Comparison of ENCODE assay signal across 1 cellular context in genomic region chr10:72337039-72337629, GRCh38.
TF ChIP-seq lines count a peak whose summit lies in the region.

No MANE protein-coding gene starts in this region.

TF ChIP-seq in K562, 482 proteins besides CTCF, POLR2A, EP300 and RAD21 (continued from another document and continues in another):
- TF ChIP-seq, protein P1, sequence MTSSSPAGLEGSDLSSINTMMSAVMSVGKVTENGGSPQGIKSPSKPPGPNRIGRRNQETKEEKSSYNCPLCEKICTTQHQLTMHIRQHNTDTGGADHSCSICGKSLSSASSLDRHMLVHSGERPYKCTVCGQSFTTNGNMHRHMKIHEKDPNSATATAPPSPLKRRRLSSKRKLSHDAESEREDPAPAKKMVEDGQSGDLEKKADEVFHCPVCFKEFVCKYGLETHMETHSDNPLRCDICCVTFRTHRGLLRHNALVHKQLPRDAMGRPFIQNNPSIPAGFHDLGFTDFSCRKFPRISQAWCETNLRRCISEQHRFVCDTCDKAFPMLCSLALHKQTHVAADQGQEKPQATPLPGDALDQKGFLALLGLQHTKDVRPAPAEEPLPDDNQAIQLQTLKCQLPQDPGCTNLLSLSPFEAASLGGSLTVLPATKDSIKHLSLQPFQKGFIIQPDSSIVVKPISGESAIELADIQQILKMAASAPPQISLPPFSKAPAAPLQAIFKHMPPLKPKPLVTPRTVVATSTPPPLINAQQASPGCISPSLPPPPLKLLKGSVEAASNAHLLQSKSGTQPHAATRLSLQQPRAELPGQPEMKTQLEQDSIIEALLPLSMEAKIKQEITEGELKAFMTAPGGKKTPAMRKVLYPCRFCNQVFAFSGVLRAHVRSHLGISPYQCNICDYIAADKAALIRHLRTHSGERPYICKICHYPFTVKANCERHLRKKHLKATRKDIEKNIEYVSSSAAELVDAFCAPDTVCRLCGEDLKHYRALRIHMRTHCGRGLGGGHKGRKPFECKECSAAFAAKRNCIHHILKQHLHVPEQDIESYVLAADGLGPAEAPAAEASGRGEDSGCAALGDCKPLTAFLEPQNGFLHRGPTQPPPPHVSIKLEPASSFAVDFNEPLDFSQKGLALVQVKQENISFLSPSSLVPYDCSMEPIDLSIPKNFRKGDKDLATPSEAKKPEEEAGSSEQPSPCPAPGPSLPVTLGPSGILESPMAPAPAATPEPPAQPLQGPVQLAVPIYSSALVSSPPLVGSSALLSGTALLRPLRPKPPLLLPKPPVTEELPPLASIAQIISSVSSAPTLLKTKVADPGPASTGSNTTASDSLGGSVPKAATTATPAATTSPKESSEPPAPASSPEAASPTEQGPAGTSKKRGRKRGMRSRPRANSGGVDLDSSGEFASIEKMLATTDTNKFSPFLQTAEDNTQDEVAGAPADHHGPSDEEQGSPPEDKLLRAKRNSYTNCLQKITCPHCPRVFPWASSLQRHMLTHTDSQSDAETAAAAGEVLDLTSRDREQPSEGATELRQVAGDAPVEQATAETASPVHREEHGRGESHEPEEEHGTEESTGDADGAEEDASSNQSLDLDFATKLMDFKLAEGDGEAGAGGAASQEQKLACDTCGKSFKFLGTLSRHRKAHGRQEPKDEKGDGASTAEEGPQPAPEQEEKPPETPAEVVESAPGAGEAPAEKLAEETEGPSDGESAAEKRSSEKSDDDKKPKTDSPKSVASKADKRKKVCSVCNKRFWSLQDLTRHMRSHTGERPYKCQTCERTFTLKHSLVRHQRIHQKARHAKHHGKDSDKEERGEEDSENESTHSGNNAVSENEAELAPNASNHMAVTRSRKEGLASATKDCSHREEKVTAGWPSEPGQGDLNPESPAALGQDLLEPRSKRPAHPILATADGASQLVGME (CRISPR knock-in tag; IDR thresholded peaks at IDR 0.05): 0 out of 2 replicates have a peak, but pooled peaks have one; percentile 21
- TF ChIP-seq, protein P2, sequence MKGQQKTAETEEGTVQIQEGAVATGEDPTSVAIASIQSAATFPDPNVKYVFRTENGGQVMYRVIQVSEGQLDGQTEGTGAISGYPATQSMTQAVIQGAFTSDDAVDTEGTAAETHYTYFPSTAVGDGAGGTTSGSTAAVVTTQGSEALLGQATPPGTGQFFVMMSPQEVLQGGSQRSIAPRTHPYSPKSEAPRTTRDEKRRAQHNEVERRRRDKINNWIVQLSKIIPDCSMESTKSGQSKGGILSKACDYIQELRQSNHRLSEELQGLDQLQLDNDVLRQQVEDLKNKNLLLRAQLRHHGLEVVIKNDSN (CRISPR knock-in tag; IDR thresholded peaks at IDR 0.05): peak; percentile 41
- 0 out of 2 replicates have a peak, but pooled peaks have one; percentile 28 for TF ChIP-seq ARID4B (CRISPR knock-in tag; IDR thresholded peaks at IDR 0.05)
- peak; percentile 99 for TF ChIP-seq STAG1 (CRISPR knock-in tag; IDR thresholded peaks at IDR 0.05; ENCODE audit: borderline replicate concordance)
- peak; percentile 18 for TF ChIP-seq ZFP36 (IDR thresholded peaks at IDR 0.05; ENCODE audit: low read depth, low read length, partially characterized antibody)
- TF ChIP-seq DMBX1 (CRISPR knock-in tag; IDR thresholded peaks at IDR 0.05; ENCODE audit: borderline replicate concordance): no peak
- no peak for TF ChIP-seq ZBTB9 (CRISPR knock-in tag; IDR thresholded peaks at IDR 0.05)
- TF ChIP-seq KLF16 (IDR thresholded peaks at IDR 0.05): peak; percentile 51
- 0 out of 2 replicates have a peak, but pooled peaks have one; percentile 47 for TF ChIP-seq ZNF143 (CRISPR knock-in tag; IDR thresholded peaks at IDR 0.05)
- no peak for TF ChIP-seq PCBP1 (IDR thresholded peaks at IDR 0.05; ENCODE audit: low read depth, low read length, poor library complexity, severe bottlenecking)
- TF ChIP-seq ZBTB33 (CRISPR knock-in tag; IDR thresholded peaks at IDR 0.05): no peak
- TF ChIP-seq HNRNPH1 (optimal IDR thresholded peaks at IDR 0.05; ENCODE audit: low read depth, low read length): no peak
- no peak for TF ChIP-seq ILF3 (IDR thresholded peaks at IDR 0.05; ENCODE audit: borderline replicate concordance)
- no peak for TF ChIP-seq MEF2A (IDR thresholded peaks at IDR 0.05; ENCODE audit: control insufficient read depth, low read depth, low read length)
- TF ChIP-seq NFIX (CRISPR knock-in tag; IDR thresholded peaks at IDR 0.05; ENCODE audit: low read depth): 0 out of 2 replicates have a peak, but pooled peaks have one; percentile 9
- no peak for TF ChIP-seq SRSF9 (IDR thresholded peaks at IDR 0.05; ENCODE audit: borderline replicate concordance, low read depth, low read length)
- TF ChIP-seq TFAM (CRISPR knock-in tag; conservative IDR thresholded peaks at IDR 0.05): no peak
- peak; percentile 94 for TF ChIP-seq NFIC (IDR thresholded peaks at IDR 0.05)
- TF ChIP-seq CC2D1A (IDR thresholded peaks at IDR 0.05): peak; percentile 72
- no peak for TF ChIP-seq SAFB (IDR thresholded peaks at IDR 0.05; ENCODE audit: borderline replicate concordance, low read depth, low read length)
- TF ChIP-seq, protein P3, sequence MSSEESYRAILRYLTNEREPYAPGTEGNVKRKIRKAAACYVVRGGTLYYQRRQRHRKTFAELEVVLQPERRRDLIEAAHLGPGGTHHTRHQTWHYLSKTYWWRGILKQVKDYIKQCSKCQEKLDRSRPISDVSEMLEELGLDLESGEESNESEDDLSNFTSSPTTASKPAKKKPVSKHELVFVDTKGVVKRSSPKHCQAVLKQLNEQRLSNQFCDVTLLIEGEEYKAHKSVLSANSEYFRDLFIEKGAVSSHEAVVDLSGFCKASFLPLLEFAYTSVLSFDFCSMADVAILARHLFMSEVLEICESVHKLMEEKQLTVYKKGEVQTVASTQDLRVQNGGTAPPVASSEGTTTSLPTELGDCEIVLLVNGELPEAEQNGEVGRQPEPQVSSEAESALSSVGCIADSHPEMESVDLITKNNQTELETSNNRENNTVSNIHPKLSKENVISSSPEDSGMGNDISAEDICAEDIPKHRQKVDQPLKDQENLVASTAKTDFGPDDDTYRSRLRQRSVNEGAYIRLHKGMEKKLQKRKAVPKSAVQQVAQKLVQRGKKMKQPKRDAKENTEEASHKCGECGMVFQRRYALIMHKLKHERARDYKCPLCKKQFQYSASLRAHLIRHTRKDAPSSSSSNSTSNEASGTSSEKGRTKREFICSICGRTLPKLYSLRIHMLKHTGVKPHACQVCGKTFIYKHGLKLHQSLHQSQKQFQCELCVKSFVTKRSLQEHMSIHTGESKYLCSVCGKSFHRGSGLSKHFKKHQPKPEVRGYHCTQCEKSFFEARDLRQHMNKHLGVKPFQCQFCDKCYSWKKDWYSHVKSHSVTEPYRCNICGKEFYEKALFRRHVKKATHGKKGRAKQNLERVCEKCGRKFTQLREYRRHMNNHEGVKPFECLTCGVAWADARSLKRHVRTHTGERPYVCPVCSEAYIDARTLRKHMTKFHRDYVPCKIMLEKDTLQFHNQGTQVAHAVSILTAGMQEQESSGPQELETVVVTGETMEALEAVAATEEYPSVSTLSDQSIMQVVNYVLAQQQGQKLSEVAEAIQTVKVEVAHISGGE (CRISPR knock-in tag; IDR thresholded peaks at IDR 0.05): no peak
- TF ChIP-seq SNRNP70 (optimal IDR thresholded peaks at IDR 0.05; ENCODE audit: low read depth, low read length): no peak
- peak in 1 of 2 experiments; percentile 70; a peak in 1 of 4 replicates for TF ChIP-seq RCOR1 (IDR thresholded peaks at IDR 0.05; ENCODE audit: borderline replicate concordance in 1 of 2, low read depth in 2 of 2, low read length in 2 of 2)
- TF ChIP-seq L3MBTL2 (IDR thresholded peaks at IDR 0.05): no peak
- TF ChIP-seq ZNF384 (IDR thresholded peaks at IDR 0.05; ENCODE audit: low read depth, low read length): 0 out of 2 replicates have a peak, but pooled peaks have one; percentile 40
- TF ChIP-seq MEIS2 (IDR thresholded peaks at IDR 0.05; ENCODE audit: partially characterized antibody): no peak
- TF ChIP-seq JUNB (CRISPR knock-in tag; conservative IDR thresholded peaks at IDR 0.05): no peak
- peak in 1 of 2 experiments; percentile 67; a peak in 1 of 4 replicates for TF ChIP-seq KDM4B (IDR thresholded peaks at IDR 0.05; ENCODE audit: borderline replicate concordance in 2 of 2, low read depth in 1 of 2)
- TF ChIP-seq ARID2 (IDR thresholded peaks at IDR 0.05): 0 out of 2 replicates have a peak, but pooled peaks have one; percentile 39
- TF ChIP-seq, protein P4, sequence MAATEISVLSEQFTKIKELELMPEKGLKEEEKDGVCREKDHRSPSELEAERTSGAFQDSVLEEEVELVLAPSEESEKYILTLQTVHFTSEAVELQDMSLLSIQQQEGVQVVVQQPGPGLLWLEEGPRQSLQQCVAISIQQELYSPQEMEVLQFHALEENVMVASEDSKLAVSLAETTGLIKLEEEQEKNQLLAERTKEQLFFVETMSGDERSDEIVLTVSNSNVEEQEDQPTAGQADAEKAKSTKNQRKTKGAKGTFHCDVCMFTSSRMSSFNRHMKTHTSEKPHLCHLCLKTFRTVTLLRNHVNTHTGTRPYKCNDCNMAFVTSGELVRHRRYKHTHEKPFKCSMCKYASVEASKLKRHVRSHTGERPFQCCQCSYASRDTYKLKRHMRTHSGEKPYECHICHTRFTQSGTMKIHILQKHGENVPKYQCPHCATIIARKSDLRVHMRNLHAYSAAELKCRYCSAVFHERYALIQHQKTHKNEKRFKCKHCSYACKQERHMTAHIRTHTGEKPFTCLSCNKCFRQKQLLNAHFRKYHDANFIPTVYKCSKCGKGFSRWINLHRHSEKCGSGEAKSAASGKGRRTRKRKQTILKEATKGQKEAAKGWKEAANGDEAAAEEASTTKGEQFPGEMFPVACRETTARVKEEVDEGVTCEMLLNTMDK (IDR thresholded peaks at IDR 0.05; ENCODE audit: borderline replicate concordance, insufficient read depth, low read depth, low read length, poor library complexity, severe bottlenecking): peak; percentile 90
- no peak for TF ChIP-seq CREB1 (IDR thresholded peaks at IDR 0.05)
- no peak for TF ChIP-seq CREB1 (CRISPR knock-in tag; IDR thresholded peaks at IDR 0.05)
- TF ChIP-seq BRD9 (IDR thresholded peaks at IDR 0.05; ENCODE audit: low read depth, partially characterized antibody): peak; percentile 45
- no peak for TF ChIP-seq MAFG (tag; conservative IDR thresholded peaks at IDR 0.05)
- TF ChIP-seq MAX (CRISPR knock-in tag; IDR thresholded peaks at IDR 0.05): 0 out of 2 replicates have a peak, but pooled peaks have one; percentile 34
- 0 out of 4 replicates have a peak, but pooled peaks of 1 of the 2 experiments have one; percentile 43 for TF ChIP-seq TEAD1 (CRISPR knock-in tag; IDR thresholded peaks at IDR 0.05)
- TF ChIP-seq ERF (CRISPR knock-in tag; IDR thresholded peaks at IDR 0.05): peak; percentile 61; the same call in 1 of the 2 replicates
- no peak for TF ChIP-seq TAL1 (IDR thresholded peaks at IDR 0.05)
- TF ChIP-seq CTBP1 (IDR thresholded peaks at IDR 0.05; ENCODE audit: borderline replicate concordance): peak; percentile 67; the same call in 1 of the 2 replicates
